Comparison of ENCODE assay signal across 8 cellular contexts in genomic region chr5:69364414-69364813, GRCh38. TPM values are rescaled to one million over a fixed set of nuclear protein-coding genes. Genes with fewer than 3 reads are reported as not detected.
DNase-seq lines count a peak whose midpoint lies in the region; ATAC-seq and TF ChIP-seq lines count a peak whose summit lies in the region.

No MANE protein-coding gene starts in this region.

- no peak overlapping the region for H2AFZ ChIP-seq in neuronal stem cell (ENCODE audit: low read length)

- H3K4ac ChIP-seq in neuronal stem cell (ENCODE audit: low read length), result no peak overlapping the region

- H2BK15ac ChIP-seq in neuronal stem cell (ENCODE audit: low read length), result no peak overlapping the region

- peaks cover 0 to 2% of the 10 kb centered on the region in 2 donors for H3K4me1 ChIP-seq in neuronal stem cell (ENCODE audit: control insufficient read depth in 2 of 2, insufficient read depth in 1 of 2, low read depth in 1 of 2, low read length in 2 of 2)

- no peak overlapping the region for H3K14ac ChIP-seq in neuronal stem cell (ENCODE audit: low read length)

- H3K4me3 ChIP-seq in neuronal stem cell (ENCODE audit: low read length in 2 of 2), result no peak overlapping the region

- intact Hi-C loops in CD14-positive monocyte (cut with micrococcal nuclease), result loop anchor here in 1 of 2 donors (10.0 kb wide), 1 partner anchor 130 kb away; the partner anchor contains the start of gene CDK7

- no peak overlapping the region for H2AK5ac ChIP-seq in neuronal stem cell (ENCODE audit: low read depth, low read length)

- peaks cover 17 to 69% of the 10 kb centered on the region in 2 donors for H3K36me3 ChIP-seq in neuronal stem cell (replicated peaks in 1 of 2; ENCODE audit: control insufficient read depth in 2 of 2, insufficient read depth in 2 of 2, low read length in 2 of 2)

- H3K9ac ChIP-seq in neuronal stem cell (ENCODE audit: low read depth, low read length, poor library complexity), result no peak overlapping the region

- no peak overlapping the region for H3K23ac ChIP-seq in neuronal stem cell (ENCODE audit: low read depth, low read length, poor library complexity)

- H2BK12ac ChIP-seq in neuronal stem cell (ENCODE audit: low read length), result no peak overlapping the region

- H3K27me3 Mint-ChIP-seq in CD14-positive monocyte (ENCODE audit: low read depth in 3 of 3), result no peaks in the 10 kb centered on the region

- H2BK120ac ChIP-seq in neuronal stem cell (ENCODE audit: low read depth, low read length), result no peak overlapping the region

- TF ChIP-seq CTCF in CD14-positive monocyte (IDR thresholded peaks at IDR 0.05) (peak; percentile 56), RWPE1 (conservative IDR thresholded peaks at IDR 0.05; ENCODE audit: low read depth) (peak; percentile 47)

- CTCF ChIA-PET in RWPE1 (lab: Yijun Ruan, JAX), result no interaction called here

- H3K9me3 Mint-ChIP-seq in CD14-positive monocyte, result no peaks in the 10 kb centered on the region

- WGBS in neuronal stem cell (ENCODE audit: extremely low coverage in 2 of 2, insufficient read length in 2 of 2, insufficient replicate concordance in 1 of 2), 2 donors, result no CpG with 5 or more reads among the region's 3 CpGs

- H3K4me2 ChIP-seq in neuronal stem cell (ENCODE audit: insufficient read depth, low read length, poor library complexity, severe bottlenecking), result no peak overlapping the region

- POLR2A ChIA-PET in RWPE1 (lab: Yijun Ruan, JAX; ENCODE audit: low non-redundant PET), result no interaction called here

- H4K8ac ChIP-seq in neuronal stem cell (ENCODE audit: low read depth, low read length), result no peak overlapping the region

- H3K4me1 Mint-ChIP-seq in CD14-positive monocyte, result peaks cover 12% of the 10 kb centered on the region

- no peak overlapping the region for H3K27ac Mint-ChIP-seq in CD14-positive monocyte

- no peak overlapping the region for H3K4me3 Mint-ChIP-seq in CD14-positive monocyte

- H2BK5ac ChIP-seq in neuronal stem cell (ENCODE audit: low read length), result no peak overlapping the region

- no peaks in the 10 kb centered on the region for H3K9me3 ChIP-seq in neuronal stem cell (replicated peaks in 1 of 2; ENCODE audit: control insufficient read depth in 2 of 2, insufficient read depth in 1 of 2, low read depth in 1 of 2, low read length in 2 of 2)

- no peak for DNase-seq in CD14-positive monocyte (ENCODE audit: low spot score)
- no peak for DNase-seq in RWPE1 (ENCODE audit: low spot score)
- DNase-seq in glomerular visceral epithelial cell (ENCODE audit: extremely low spot score), result peak; percentile 14
- no peak for DNase-seq in neuronal stem cell (ENCODE audit: low spot score)
- no peak for DNase-seq in stimulated activated CD4-positive, alpha-beta T cell treated with anti-CD3 and anti-CD28 coated beads, Interleukin-12 subunit alpha, Interleukin-12 subunit beta, amount 100 ng/mL, for 4 hours

- peaks cover 33 to 56% of the 10 kb centered on the region in 2 donors for H3K36me3 Mint-ChIP-seq in CD14-positive monocyte

- ATAC-seq in GM18861 (IDR thresholded peaks at IDR 0.05; ENCODE audit: unreplicated experiment), result peak; percentile 44
- no peak for ATAC-seq in GM18907 (IDR thresholded peaks at IDR 0.05; ENCODE audit: unreplicated experiment)
- no peak for ATAC-seq in HG03520 (IDR thresholded peaks at IDR 0.05; ENCODE audit: unreplicated experiment)

- H3K27me3 ChIP-seq in neuronal stem cell (ENCODE audit: control insufficient read depth in 3 of 3, insufficient read depth in 3 of 3, low read depth in 1 of 3, low read length in 3 of 3), result no peaks in the 10 kb centered on the region

- no peak overlapping the region for H3K18ac ChIP-seq in neuronal stem cell (ENCODE audit: low read length)

- no peak overlapping the region for H4K91ac ChIP-seq in neuronal stem cell (ENCODE audit: low read depth, low read length, poor library complexity)

- H3K27ac ChIP-seq in RWPE1 (no peak overlapping the region), neuronal stem cell (replicated peaks; ENCODE audit: low read length) (no peak overlapping the region)

- peaks cover 3% of the 10 kb centered on the region for H3K79me1 ChIP-seq in neuronal stem cell (ENCODE audit: low read depth, low read length)

RNA-seq across cellular contexts. Expression of gene AK6, which starts 4.9 kb away (rescaled TPM):
- polyA plus RNA-seq in CD14-positive monocyte, result 10 to 100 TPM; 30.6 to 50.3 TPM
- 42.7 TPM for polyA plus RNA-seq in neuronal stem cell (2013, experiment 1 of 2)
- 44.2 TPM for polyA plus RNA-seq in neuronal stem cell (2013, experiment 2 of 2)

RNA-seq across cellular contexts. Expression of gene TAF9, which starts 4.9 kb away (rescaled TPM):
- polyA plus RNA-seq in CD14-positive monocyte, result 100 to 1,000 TPM; 143 to 156 TPM
- polyA plus RNA-seq in neuronal stem cell (2013, experiment 1 of 2), result 62.3 TPM
- 61.2 TPM for polyA plus RNA-seq in neuronal stem cell (2013, experiment 2 of 2)

RNA-seq across cellular contexts. Expression of gene RAD17, which starts 5.2 kb away (rescaled TPM):
- 10 to 100 TPM in 1 of 2 donors, 1 to 10 TPM in 1; 9.6 to 11.6 TPM for polyA plus RNA-seq in CD14-positive monocyte
- polyA plus RNA-seq in neuronal stem cell (2013, experiment 1 of 2), result 28.4 TPM
- polyA plus RNA-seq in neuronal stem cell (2013, experiment 2 of 2), result 30.2 TPM

RNA-seq across cellular contexts. Expression of gene CCDC125, which starts 31.8 kb away (rescaled TPM):
- 1 to 10 TPM in 1 of 2 donors, under 1 TPM in 1; 0.98 to 1.6 TPM for polyA plus RNA-seq in CD14-positive monocyte
- polyA plus RNA-seq in neuronal stem cell (2013, experiment 1 of 2), result 2.4 TPM
- 2.6 TPM for polyA plus RNA-seq in neuronal stem cell (2013, experiment 2 of 2)

RNA-seq across cellular contexts. Expression of gene MARVELD2, which starts 50.5 kb away (rescaled TPM):
- under 1 TPM in 1 of 2 donors, not detected in 1; 0.15 TPM for polyA plus RNA-seq in CD14-positive monocyte
- 4.6 TPM for polyA plus RNA-seq in neuronal stem cell (2013, experiment 1 of 2)
- 5.1 TPM for polyA plus RNA-seq in neuronal stem cell (2013, experiment 2 of 2)
